Comparison of ENCODE assay signal across 12 cellular contexts in the genomic region with DNA sequence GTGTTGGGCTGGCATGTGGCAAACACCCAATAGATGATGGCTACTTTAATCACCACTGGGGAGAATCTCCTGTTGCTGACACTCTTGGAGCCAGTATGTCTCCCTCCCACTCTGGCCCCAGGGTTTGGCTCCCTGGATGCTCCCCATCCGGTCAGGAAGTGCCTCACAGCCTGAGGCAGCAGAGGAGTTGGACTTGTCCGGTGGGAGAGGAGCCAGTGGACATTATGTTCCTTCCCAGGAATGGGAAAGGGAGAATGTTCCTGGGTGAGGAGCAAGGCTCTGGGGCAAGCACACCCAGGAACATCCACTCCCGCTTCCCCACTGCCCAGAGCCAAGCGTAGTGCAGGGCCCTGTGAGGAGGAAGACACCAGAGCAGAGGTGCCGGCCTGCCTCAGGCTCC.
DNase-seq lines count a peak whose midpoint lies in the region; ATAC-seq and TF ChIP-seq lines count a peak whose summit lies in the region.
"Had no signal": no experiment of that assay in that cellular context is flagged by ENCODE, and none has a peak within 500 bp of the region (broad histone marks: within the 10 kb centered on the region; RNA-seq: fewer than 3 reads in every experiment).

No MANE protein-coding gene starts in this region.

- TF ChIP-seq POLR2A in esophagus squamous epithelium (IDR thresholded peaks at IDR 0.05), result no peak

- H3K27ac Mint-ChIP-seq in activated naive CD4-positive, alpha-beta T cell treated with anti-CD3 and anti-CD28 coated beads for 36 hours, result no peak overlapping the region
- H3K27ac Mint-ChIP-seq: memory B cell had no signal

- H2BK120ac ChIP-seq in mesenchymal stem cell (ENCODE audit: low read depth, low read length), result no peak overlapping the region

- CTCF ChIA-PET in activated naive CD4-positive, alpha-beta T cell treated with anti-CD3 and anti-CD28 coated beads for 36 hours (lab: Charles Lee), result no interaction called here

- ATAC-seq in aorta (ENCODE audit: low FRiP score), result peak; percentile 88
- ATAC-seq: stimulated activated naive CD8-positive, alpha-beta T cell treated with anti-CD3 and anti-CD28 coated beads, Interleukin-15, Interleukin-2, amounts not matched to agents 100 U/mL and 50 U/mL, for 24 hours had no signal

- intact Hi-C loops in esophagus squamous epithelium (cut with DNase I), result no loop called here
- intact Hi-C loops in aorta (cut with DNase I), result no loop called here
- intact Hi-C loops in activated naive CD4-positive, alpha-beta T cell treated with anti-CD3 and anti-CD28 coated beads for 36 hours (cut with micrococcal nuclease), result no loop called here

- no peak overlapping the region for H2BK12ac ChIP-seq in mesenchymal stem cell (ENCODE audit: low read length in 2 of 2)

- H3K4me3 ChIP-seq in esophagus squamous epithelium (no peak overlapping the region), mesenchymal stem cell (ENCODE audit: insufficient read depth in 1 of 2, low read depth in 1 of 2, low read length in 2 of 2) (peak overlapping the region in 1 of 2 experiments; percentile 11), aorta (ENCODE audit: low read length in 2 of 2) (no peak overlapping the region)

- no peak overlapping the region for H2BK15ac ChIP-seq in mesenchymal stem cell (ENCODE audit: low read depth, poor library complexity, severe bottlenecking)

- no peak for TF ChIP-seq CTCF in esophagus squamous epithelium (IDR thresholded peaks at IDR 0.05)

- H3K36me3 ChIP-seq in esophagus squamous epithelium (no peaks in the 10 kb centered on the region), mesenchymal stem cell (ENCODE audit: control insufficient read depth in 1 of 2, insufficient read depth in 2 of 2, low read depth in 1 of 2, low read length in 2 of 2) (no peaks in the 10 kb centered on the region), aorta (ENCODE audit: control insufficient read depth in 1 of 2, insufficient read depth in 2 of 2, low read length in 1 of 2) (no peaks in the 10 kb centered on the region)

- WGBS in esophagus squamous epithelium, 2 donors, result 54 to 67% methylated on average over 3 of the region's 5 CpGs
- 85% methylated on average over 5 of the region's 5 CpGs for WGBS in mesenchymal stem cell
- WGBS in aorta, 2 donors, result 9 to 21% methylated on average over 5 of the region's 5 CpGs

- DNase-seq in RPMI7951 (ENCODE audit: low read depth) (peak; percentile 97), esophagus squamous epithelium (lab: John Stamatoyannopoulos, UW) (no peak), mesenchymal stem cell (no peak), aorta (peak; percentile 85 to 90), DMS114 treated with DMSO at 0.1 percent for 48 hours (lab: John Stamatoyannopoulos, UW; ENCODE audit: unreplicated experiment) (no peak), DMS153 (lab: John Stamatoyannopoulos, UW) (no peak)
- no peak for DNase-seq in activated naive CD4-positive, alpha-beta T cell treated with anti-CD3 and anti-CD28 coated beads for 36 hours
- DNase-seq: activated CD4-positive, CD25-positive, alpha-beta regulatory T cell treated with anti-CD3 and anti-CD28 coated beads, Interleukin-2, amount 50 U/mL, for 72 hours; RPMI8226; stimulated activated naive CD8-positive, alpha-beta T cell treated with anti-CD3 and anti-CD28 coated beads, Interleukin-15, Interleukin-2, amounts not matched to agents 100 U/mL and 50 U/mL, for 24 hours had no signal

- no peak overlapping the region for H2AFZ ChIP-seq in mesenchymal stem cell (ENCODE audit: low read depth, low read length)

- H3K9ac ChIP-seq in mesenchymal stem cell (ENCODE audit: low read length), result peak overlapping the region; percentile 28

- H3K18ac ChIP-seq in mesenchymal stem cell (ENCODE audit: low read depth in 1 of 2, low read length in 2 of 2), result no peak overlapping the region

- H3K9me3 Mint-ChIP-seq in activated naive CD4-positive, alpha-beta T cell treated with anti-CD3 and anti-CD28 coated beads for 36 hours, result peaks cover 2% of the 10 kb centered on the region
- H3K9me3 Mint-ChIP-seq: memory B cell had no signal

- no peak overlapping the region for H2AK5ac ChIP-seq in mesenchymal stem cell (ENCODE audit: low read length, severe bottlenecking)

- peaks cover 16% of the 10 kb centered on the region for H3K27me3 Mint-ChIP-seq in activated naive CD4-positive, alpha-beta T cell treated with anti-CD3 and anti-CD28 coated beads for 36 hours (ENCODE audit: low read depth)

- no peaks in the 10 kb centered on the region for H3K79me1 ChIP-seq in mesenchymal stem cell (replicated peaks; ENCODE audit: low read length, poor library complexity, severe bottlenecking)

- H3K36me3 Mint-ChIP-seq in activated naive CD4-positive, alpha-beta T cell treated with anti-CD3 and anti-CD28 coated beads for 36 hours (ENCODE audit: low read depth), result no peaks in the 10 kb centered on the region
- H3K36me3 Mint-ChIP-seq: memory B cell had no signal

- no peak overlapping the region for H3K23ac ChIP-seq in mesenchymal stem cell (ENCODE audit: low read length in 2 of 2)

- no peak overlapping the region for H3K4me3 Mint-ChIP-seq in activated naive CD4-positive, alpha-beta T cell treated with anti-CD3 and anti-CD28 coated beads for 36 hours
- H3K4me3 Mint-ChIP-seq: memory B cell had no signal

- H4K8ac ChIP-seq in mesenchymal stem cell (ENCODE audit: low read length), result no peak overlapping the region

- no peak overlapping the region for H2BK5ac ChIP-seq in mesenchymal stem cell (ENCODE audit: low read depth, low read length, poor library complexity, severe bottlenecking)

- H3K4me1 ChIP-seq in esophagus squamous epithelium (peaks cover 4 to 30% (median 11%) of the 10 kb centered on the region in 3 donors), mesenchymal stem cell (ENCODE audit: control insufficient read depth, insufficient read depth, low read depth, low read length) (peaks cover 4% of the 10 kb centered on the region), aorta (ENCODE audit: control insufficient read depth in 1 of 2, insufficient read depth in 2 of 2, low read length in 2 of 2) (peaks cover 4 to 7% of the 10 kb centered on the region in 2 donors)

- H3K27ac ChIP-seq in esophagus squamous epithelium (peak overlapping the region; percentile 10 to 84 (median 68)), mesenchymal stem cell (ENCODE audit: low read length, poor library complexity, severe bottlenecking) (no peak overlapping the region), aorta (ENCODE audit: low read depth in 1 of 2, low read length in 2 of 2) (peak overlapping the region; percentile 47 to 83)
- H3K27ac ChIP-seq: HL-60 had no signal

- no peak overlapping the region for H3K4me2 ChIP-seq in mesenchymal stem cell (ENCODE audit: low read length, poor library complexity, severe bottlenecking)

- H3K27me3 ChIP-seq in esophagus squamous epithelium (no peaks in the 10 kb centered on the region), mesenchymal stem cell (ENCODE audit: control insufficient read depth in 1 of 2, insufficient read depth in 1 of 2, low read length in 2 of 2) (no peaks in the 10 kb centered on the region), aorta (ENCODE audit: control insufficient read depth in 1 of 2, insufficient read depth in 2 of 2, low read length in 1 of 2) (no peaks in the 10 kb centered on the region)

- no peak overlapping the region for H3K14ac ChIP-seq in mesenchymal stem cell (ENCODE audit: low read length in 2 of 2)

- H3K9me3 ChIP-seq in esophagus squamous epithelium, result no peaks in the 10 kb centered on the region
- peaks cover 3% of the 10 kb centered on the region for H3K9me3 ChIP-seq in mesenchymal stem cell (ENCODE audit: control insufficient read depth, low read length)
- no peaks in the 10 kb centered on the region for H3K9me3 ChIP-seq in aorta (ENCODE audit: control insufficient read depth, low read length)

- no peak overlapping the region for H3K4ac ChIP-seq in mesenchymal stem cell (ENCODE audit: low read depth in 1 of 2, low read length in 2 of 2)

- H4K91ac ChIP-seq in mesenchymal stem cell (ENCODE audit: low read length), result no peak overlapping the region

- H3K4me1 Mint-ChIP-seq in activated naive CD4-positive, alpha-beta T cell treated with anti-CD3 and anti-CD28 coated beads for 36 hours (ENCODE audit: low read depth), result no peaks in the 10 kb centered on the region
- H3K4me1 Mint-ChIP-seq: memory B cell had no signal

Comparison
In these comparisons a context has a peak if more than half of its experiments do, and no peak if none do; other contexts are left out.
1. DNase-seq: peak in RPMI7951 (single experiment) and aorta (2 of 2); none in esophagus squamous epithelium (single experiment), mesenchymal stem cell (single experiment), DMS114 treated with DMSO at 0.1 percent for 48 hours (single experiment), activated naive CD4-positive, alpha-beta T cell treated with anti-CD3 and anti-CD28 coated beads for 36 hours (single experiment) and DMS153 (single experiment).